ENCODE assay signal across 8 cellular contexts in the genomic region with DNA sequence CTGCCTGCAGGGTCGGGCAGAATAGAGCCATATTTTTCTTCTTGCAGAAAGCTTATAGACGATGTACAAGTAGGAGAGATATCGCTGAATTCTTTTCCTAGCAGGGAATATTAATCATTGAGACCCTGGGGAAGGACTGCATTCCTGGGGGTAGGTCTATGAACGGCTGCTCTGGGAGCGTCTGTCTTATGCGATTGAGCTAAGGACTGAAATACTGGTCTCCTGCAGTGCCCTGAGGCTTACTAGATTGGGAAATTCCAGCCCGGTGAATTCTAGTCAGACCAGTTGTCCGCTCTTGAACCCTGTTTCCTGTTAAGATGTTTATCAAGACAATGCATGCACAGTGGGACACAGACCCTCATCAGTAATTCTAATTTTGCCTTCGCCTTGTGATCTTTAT.
"Had no signal": no experiment of that assay in that cellular context is flagged by ENCODE, and none has a peak within 500 bp of the region (broad histone marks: within the 10 kb centered on the region; RNA-seq: fewer than 3 reads in every experiment).

No MANE protein-coding gene starts in this region.

- H3K4me3 ChIP-seq: GM23248, HAP-1, K562 had no signal

- H3K4me3 Mint-ChIP-seq: HFFc6 had no signal

- H3K36me3 ChIP-seq: HAP-1 had no signal

- H2AFZ ChIP-seq: GM23248 had no signal

- H3K4me1 ChIP-seq: HAP-1 had no signal

- H3K27ac Mint-ChIP-seq: HFFc6 had no signal

- ATAC-seq: HCT116, K562 had no signal

- H3K27ac ChIP-seq: GM23248 had no signal

- DNase-seq: GM23248, H7, HFFc6, IMR-90 had no signal

- FAIRE-seq: HTR-8/SVneo, K562 had no signal

- H3K9ac ChIP-seq: GM23248 had no signal
